ENCODE assay signal across 8 cellular contexts in genomic region chr7:97004931-97005763, GRCh38. TPM values are rescaled to one million over a fixed set of nuclear protein-coding genes. Genes with fewer than 3 reads are reported as not detected.
DNase-seq lines count a peak whose midpoint lies in the region; ATAC-seq and TF ChIP-seq lines count a peak whose summit lies in the region.

Gene DLX6 (plus strand): TSS chr7:97005553. CDS start chr7:97005978, 425 bp downstream.

- ATAC-seq in HG02870 (IDR thresholded peaks at IDR 0.05; ENCODE audit: unreplicated experiment) = no peak

- H3K9me3 ChIP-seq in AG04450 (ENCODE audit: control insufficient read depth, insufficient read depth, low read length) (peaks cover 5% of the 10 kb centered on the region; the same call in 1 of the 2 replicates), adipocyte (ENCODE audit: control insufficient read depth, low read length) (peaks cover 7% of the 10 kb centered on the region), iPS-18c (ENCODE audit: control insufficient read depth, insufficient read depth, low read length) (no peaks in the 10 kb centered on the region)

- DNase-seq in AG04450 (ENCODE audit: low read depth, low spot score) = no peak
- DNase-seq in GOT3 (lab: John Stamatoyannopoulos, UW) = peak; percentile 47
- peak; percentile 70 to 93 for DNase-seq in NCI-H446 (lab: John Stamatoyannopoulos, UW)
- peak; percentile 94 for DNase-seq in adipocyte (ENCODE audit: low read depth)
- peak; percentile 58 for DNase-seq in stimulated activated CD4-positive, alpha-beta T cell treated with anti-CD3 and anti-CD28 coated beads, Interleukin-1b, Interleukin-23, amount 100 ng/mL, for 48 hours
- DNase-seq in epidermal melanocyte (ENCODE audit: insufficient read length, low spot score) = no peak

- H3K9ac ChIP-seq in adipocyte (ENCODE audit: low read length) = no peak within 1 kb of the TSS

- H3K4me3 ChIP-seq in AG04450 (ENCODE audit: low read depth, low read length) (peak within 1 kb of the TSS; percentile 7; the same call in 1 of the 2 replicates), adipocyte (ENCODE audit: low read length) (peak within 1 kb of the TSS; percentile 50), iPS-18c (ENCODE audit: insufficient read depth, low read depth, low read length) (peak within 1 kb of the TSS; percentile 55)

- peaks cover 4% of the 10 kb centered on the region for H3K4me1 ChIP-seq in adipocyte (ENCODE audit: control insufficient read depth, insufficient read depth, low read length)

- CTCF ChIA-PET in AG04450 (lab: Charles Lee) = interaction anchor here (0.6 to 1.1 kb wide), 2 partner anchors 8 to 22 kb away, joined by 3 to 12 read pairs; no protein-coding TSS in a partner anchor

- no peak for TF ChIP-seq CTCF in AG04450 (IDR thresholded peaks at IDR 0.05; ENCODE audit: low read depth, low read length)

- H3K27me3 ChIP-seq in AG04450 (ENCODE audit: control insufficient read depth, insufficient read depth, low read length) (peaks cover 82% of the 10 kb centered on the region), adipocyte (replicated peaks; ENCODE audit: control insufficient read depth, insufficient read depth, low read length) (peaks cover 87% of the 10 kb centered on the region)

- no peaks in the 10 kb centered on the region for H3K36me3 ChIP-seq in adipocyte (ENCODE audit: control insufficient read depth, insufficient read depth, low read length, severe bottlenecking)

- H3K27ac ChIP-seq in AG04450 (ENCODE audit: low read depth, low read length) = no peak within 1 kb of the TSS

- POLR2A ChIA-PET in AG04450 (lab: Yijun Ruan, JAX) = interaction anchor here (0.7 kb wide), 1 partner anchor 21 kb away, joined by 7 read pairs; no protein-coding TSS in a partner anchor

RNA-seq across cellular contexts. Expression of gene DLX6, which starts in this region (rescaled TPM):
- polyA plus RNA-seq in AG04450 (2011; rRNA removed) = not detected in 2 replicates
- not detected in 2 replicates for polyA minus RNA-seq in AG04450 (2011; rRNA and poly(A)+ RNA removed)

Comparison
In these comparisons a context has a peak if more than half of its experiments do, and no peak if none do; other contexts are left out.
1. DNase-seq: peak in GOT3 (single experiment), NCI-H446 (2 of 2), adipocyte (single experiment) and stimulated activated CD4-positive, alpha-beta T cell treated with anti-CD3 and anti-CD28 coated beads, Interleukin-1b, Interleukin-23, amount 100 ng/mL, for 48 hours (single experiment); none in AG04450 (single experiment) and epidermal melanocyte (single experiment).
2. Peak in every context shown above with its lines, with median percentiles within 50 percentile points of each other: H3K4me3 ChIP-seq.